In the genomic region with DNA sequence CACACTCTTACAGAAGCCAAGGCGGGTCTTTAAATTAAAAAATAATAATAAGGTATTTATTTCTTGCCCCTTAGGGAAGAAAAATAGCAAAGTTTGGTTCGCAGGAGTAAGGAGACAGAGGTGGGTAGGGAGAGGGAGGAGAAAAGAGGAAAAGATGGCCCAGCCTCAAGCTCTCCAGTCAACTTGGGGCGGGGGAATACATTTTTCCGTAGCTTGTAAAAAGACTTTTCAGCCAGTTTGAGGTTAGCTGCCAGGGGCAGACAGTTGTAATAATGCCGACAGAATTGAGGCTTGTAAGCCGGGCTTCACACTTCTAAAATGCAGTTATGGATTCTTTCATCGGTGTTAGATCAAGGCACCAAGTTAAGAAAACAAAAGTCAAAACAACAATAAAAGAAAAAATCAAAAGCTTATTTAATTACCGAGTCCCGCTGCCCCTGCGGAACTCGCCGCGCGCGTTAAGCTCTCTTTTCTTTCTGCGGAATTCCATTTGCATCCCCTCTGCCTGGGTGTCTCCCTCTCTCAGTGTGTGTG, we compare ENCODE assay signal across 11 cellular contexts. TPM values are rescaled to one million over a fixed set of nuclear protein-coding genes. Genes with fewer than 3 reads are reported as not detected.
DNase-seq lines count a peak whose midpoint lies in the region; ATAC-seq, FAIRE-seq and TF ChIP-seq lines count a peak whose summit lies in the region.
"Had no signal": no experiment of that assay in that cellular context is flagged by ENCODE, and none has a peak within 500 bp of the region (broad histone marks: within the 10 kb centered on the region; RNA-seq: fewer than 3 reads in every experiment).

No MANE protein-coding gene starts in this region.

- no peak overlapping the region for H4K12ac ChIP-seq in trophoblast cell (ENCODE audit: low read depth, low read length)

- no peak for TF ChIP-seq CTCF in CD14-positive monocyte (IDR thresholded peaks at IDR 0.05)
- no peak for TF ChIP-seq CTCF in HEK293 (tag by site-specific recombination; IDR thresholded peaks at IDR 0.05)
- TF ChIP-seq CTCF in brain microvascular endothelial cell (IDR thresholded peaks at IDR 0.05; ENCODE audit: low read depth, low read length, missing control alignments): no peak
- TF ChIP-seq CTCF in D721Med (IDR thresholded peaks at IDR 0.05; ENCODE audit: insufficient read depth, missing control alignments): no peak

- no peak overlapping the region for H4K91ac ChIP-seq in trophoblast cell (ENCODE audit: low read depth, low read length)

- peak overlapping the region; percentile 34 to 88 for H3K4me3 Mint-ChIP-seq in CD14-positive monocyte
- H3K4me3 Mint-ChIP-seq in effector memory CD8-positive, alpha-beta T cell: peak overlapping the region; percentile 2 to 5

- peaks cover 95 to 98% (median 96%) of the 10 kb centered on the region in 3 donors for H3K27me3 Mint-ChIP-seq in CD14-positive monocyte (ENCODE audit: low read depth in 3 of 3)
- H3K27me3 Mint-ChIP-seq in effector memory CD8-positive, alpha-beta T cell: peaks cover 84 to 100% of the 10 kb centered on the region in 2 donors

- no peak overlapping the region for H3K27ac ChIP-seq in HEK293 (ENCODE audit: extremely low read depth, low read depth, low read length)
- H3K27ac ChIP-seq in trophoblast cell (ENCODE audit: low read depth, low read length): no peak overlapping the region
- H3K27ac ChIP-seq in brain microvascular endothelial cell: no peak overlapping the region
- H3K27ac ChIP-seq in Karpas-422 (ENCODE audit: low read length): no peak overlapping the region
- H3K27ac ChIP-seq: epithelial cell of prostate had no signal

- no peak for FAIRE-seq in D721Med (lab: Jason Lieb, UNC)

- H3K27ac Mint-ChIP-seq in CD14-positive monocyte: peak overlapping the region in 1 of 7 donors; percentile 13
- no peak overlapping the region for H3K27ac Mint-ChIP-seq in effector memory CD8-positive, alpha-beta T cell

- H4K8ac ChIP-seq in trophoblast cell (ENCODE audit: low read depth, low read length): no peak overlapping the region

- no CpG with 5 or more reads among the region's 16 CpGs for WGBS in trophoblast cell (ENCODE audit: extremely low coverage, insufficient coverage, insufficient read length)

- no peak overlapping the region for H3K18ac ChIP-seq in trophoblast cell (ENCODE audit: low read length)

- no peak overlapping the region for H2BK12ac ChIP-seq in trophoblast cell (ENCODE audit: low read length)

- H2AFZ ChIP-seq in trophoblast cell (ENCODE audit: insufficient read depth, low read length, poor library complexity) (no peak overlapping the region), Karpas-422 (ENCODE audit: low read length) (no peak overlapping the region)

- H2BK5ac ChIP-seq in trophoblast cell (ENCODE audit: low read depth, low read length, poor library complexity): no peak overlapping the region

- no peak for ATAC-seq in effector memory CD8-positive, alpha-beta T cell (replicated peaks)

- H3K4ac ChIP-seq in trophoblast cell (ENCODE audit: low read depth, low read length): no peak overlapping the region

- H3K9ac ChIP-seq in trophoblast cell (ENCODE audit: low read length) (no peak overlapping the region), Karpas-422 (ENCODE audit: low read length) (no peak overlapping the region)

- CTCF ChIA-PET in HEK293 (lab: Yijun Ruan, JAX): interaction anchor here (1.0 to 1.3 kb wide), 2 partner anchors 31 to 624 kb away, joined by 3 to 4 read pairs; no protein-coding TSS in a partner anchor

- H2AK5ac ChIP-seq in trophoblast cell (ENCODE audit: low read length): no peak overlapping the region

- H3K36me3 ChIP-seq in HEK293 (ENCODE audit: control insufficient read depth in 2 of 2, insufficient read depth in 1 of 2, low read length in 2 of 2) (no peaks in the 10 kb centered on the region), trophoblast cell (ENCODE audit: control insufficient read depth in 1 of 2, insufficient read depth in 2 of 2, low read length in 2 of 2) (no peaks in the 10 kb centered on the region), brain microvascular endothelial cell (replicated peaks) (no peaks in the 10 kb centered on the region), Karpas-422 (ENCODE audit: insufficient read depth, low read length) (no peaks in the 10 kb centered on the region)

- H3K9me3 Mint-ChIP-seq in CD14-positive monocyte: peaks cover 0 to 27% (median 11%) of the 10 kb centered on the region in 7 donors
- H3K9me3 Mint-ChIP-seq in effector memory CD8-positive, alpha-beta T cell: no peaks in the 10 kb centered on the region

- H3K4me3 ChIP-seq in HEK293 (ENCODE audit: low read depth, low read length) (peak overlapping the region; percentile 33), trophoblast cell (ENCODE audit: low read depth, low read length) (no peak overlapping the region), brain microvascular endothelial cell (ENCODE audit: low read depth, low read length) (no peak overlapping the region), Karpas-422 (ENCODE audit: low read length) (no peak overlapping the region)

- H3K9me3 ChIP-seq in HEK293 (ENCODE audit: control insufficient read depth, insufficient read depth, low read depth, low read length) (no peaks in the 10 kb centered on the region), trophoblast cell (ENCODE audit: insufficient read depth, low read depth, low read length) (peaks cover 18% of the 10 kb centered on the region), Karpas-422 (ENCODE audit: low read length) (no peaks in the 10 kb centered on the region)

- POLR2A ChIA-PET in HEK293 (lab: Yijun Ruan, JAX): interaction anchor here (1.0 kb wide), 1 partner anchor 57 kb away, joined by 3 read pairs; the partner anchor contains the start of gene HOXA11

- H2BK120ac ChIP-seq in trophoblast cell (ENCODE audit: insufficient read depth, low read length, poor library complexity): no peak overlapping the region

- peaks cover 87% of the 10 kb centered on the region for H3K27me3 ChIP-seq in trophoblast cell (ENCODE audit: insufficient read depth, low read length)
- H3K27me3 ChIP-seq in brain microvascular endothelial cell (replicated peaks): peaks cover 95% of the 10 kb centered on the region
- H3K27me3 ChIP-seq in Karpas-422 (ENCODE audit: low read length): no peaks in the 10 kb centered on the region

- intact Hi-C loops in CD14-positive monocyte (cut with micrococcal nuclease): loop anchor here in 1 of 2 donors (5.0 kb wide), 1 partner anchor 40 kb away; the partner anchor contains the start of gene HOXA13

- in situ Hi-C loops in brain microvascular endothelial cell (cut with HindIII; ENCODE audit: low pct_ligation_motif_present, low sequenced_read_pairs): no loop called here

- no peak overlapping the region for H3K23ac ChIP-seq in trophoblast cell (ENCODE audit: low read length)

- no peaks in the 10 kb centered on the region for H3K79me2 ChIP-seq in trophoblast cell (ENCODE audit: control insufficient read depth, insufficient read depth, low read length, poor library complexity)
- H3K79me2 ChIP-seq in Karpas-422 (ENCODE audit: low read length): no peaks in the 10 kb centered on the region

- H3K36me3 Mint-ChIP-seq in CD14-positive monocyte: peaks cover 3 to 13% of the 10 kb centered on the region in 2 donors
- peaks cover 8% of the 10 kb centered on the region for H3K36me3 Mint-ChIP-seq in effector memory CD8-positive, alpha-beta T cell (ENCODE audit: insufficient read depth)

- H3K4me1 ChIP-seq in HEK293 (ENCODE audit: control insufficient read depth, insufficient read depth, low read length): no peaks in the 10 kb centered on the region; the same call in 1 of the 2 replicates
- peaks cover 15 to 40% of the 10 kb centered on the region in 2 experiments for H3K4me1 ChIP-seq in trophoblast cell (ENCODE audit: control insufficient read depth in 1 of 2, insufficient read depth in 2 of 2, low read length in 2 of 2)
- no peaks in the 10 kb centered on the region for H3K4me1 ChIP-seq in Karpas-422 (ENCODE audit: low read length)

- peaks cover 2% of the 10 kb centered on the region for H3K79me1 ChIP-seq in trophoblast cell (ENCODE audit: low read length)

- no peak overlapping the region for H3K14ac ChIP-seq in trophoblast cell (ENCODE audit: low read length)

- no peaks in the 10 kb centered on the region for H3K9me2 ChIP-seq in Karpas-422 (replicated peaks; ENCODE audit: insufficient read depth, low read length)

- DNase-seq in CD14-positive monocyte (ENCODE audit: low spot score) (no peak), trophoblast cell (no peak), brain microvascular endothelial cell (no peak), D721Med (ENCODE audit: insufficient read length, low spot score) (no peak), Karpas-422 (no peak)
- DNase-seq in effector memory CD8-positive, alpha-beta T cell: no peak
- DNase-seq: NCI-H2171, Right ventricle myocardium superior had no signal

- peak overlapping the region; percentile 52 for H3K4me2 ChIP-seq in trophoblast cell (ENCODE audit: low read length)
- no peak overlapping the region for H3K4me2 ChIP-seq in Karpas-422 (ENCODE audit: low read depth, low read length, poor library complexity, severe bottlenecking)

- no peaks in the 10 kb centered on the region; the same call in 1 of the 2 replicates for H4K20me1 ChIP-seq in Karpas-422 (ENCODE audit: insufficient read depth, low read depth, low read length)

- peaks cover 31% of the 10 kb centered on the region for H3K4me1 Mint-ChIP-seq in CD14-positive monocyte
- peaks cover 13 to 18% of the 10 kb centered on the region in 2 donors for H3K4me1 Mint-ChIP-seq in effector memory CD8-positive, alpha-beta T cell (ENCODE audit: low read depth in 2 of 2)

TF ChIP-seq in HEK293, 187 proteins besides CTCF, POLR2A, EP300 and RAD21 (continues in another document):
- no peak for TF ChIP-seq ZNF624 (tag by site-specific recombination; IDR thresholded peaks at IDR 0.05)
- TF ChIP-seq ZNF155 (tag by site-specific recombination; IDR thresholded peaks at IDR 0.05): no peak
- no peak for TF ChIP-seq ZNF174 (tag by site-specific recombination; IDR thresholded peaks at IDR 0.05)

RNA-seq across cellular contexts. Expression of gene EVX1, which starts 0.5 kb away (rescaled TPM):
- not detected for polyA plus RNA-seq in CD14-positive monocyte
- polyA plus RNA-seq in trophoblast cell (2013): 0.78 and 0.81 TPM in 2 replicates
- not detected in 2 replicates for total RNA-seq in Karpas-422 (2014; rRNA removed; shearing (Covaris generic); ENCODE audit: low replicate concordance)
- total RNA-seq: renal cortical epithelial cell, Right ventricle myocardium superior had no signal

RNA-seq across cellular contexts. Expression of gene HOXA13, which starts 42.2 kb away (rescaled TPM):
- not detected for polyA plus RNA-seq in CD14-positive monocyte
- 0.82 and 1.00 TPM in 2 replicates for polyA plus RNA-seq in trophoblast cell (2013)
- total RNA-seq in Karpas-422 (2014; rRNA removed; shearing (Covaris generic); ENCODE audit: low replicate concordance): 0.07 TPM in 1 of 2 replicates, not detected in the other
- total RNA-seq: Right ventricle myocardium superior had no signal

RNA-seq across cellular contexts. Expression of gene HOXA11, which starts 57.1 kb away (rescaled TPM):
- not detected for polyA plus RNA-seq in CD14-positive monocyte
- polyA plus RNA-seq in trophoblast cell (2013): 1.5 and 2.2 TPM in 2 replicates
- total RNA-seq in Karpas-422 (2014; rRNA removed; shearing (Covaris generic); ENCODE audit: low replicate concordance): not detected in 2 replicates
- total RNA-seq: Right ventricle myocardium superior had no signal
